9 cellular contexts compared by ENCODE assay signal in the genomic region with DNA sequence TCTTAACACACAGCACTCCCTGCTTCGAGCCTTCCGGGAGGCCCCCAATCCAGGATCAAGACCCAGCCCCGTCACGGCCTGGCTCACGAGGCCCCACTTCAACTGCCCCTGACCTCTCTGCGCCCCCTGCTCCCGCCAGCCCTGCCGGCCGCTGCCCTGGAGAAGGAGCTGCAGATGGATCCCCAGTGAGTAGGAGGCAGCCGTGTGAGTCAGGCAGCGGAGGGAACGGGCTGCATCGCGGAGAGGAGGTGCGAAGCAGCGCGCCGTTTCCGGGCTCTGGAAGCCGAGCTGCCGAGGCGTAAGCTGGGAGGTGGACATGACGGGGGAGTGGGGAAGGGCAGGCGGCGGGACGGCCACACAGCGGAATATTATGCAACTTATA.
A peak's percentile ranks its signal among the peaks of the same experiment; 100 is the strongest.
DNase-seq lines count a peak whose midpoint lies in the region; ATAC-seq and TF ChIP-seq lines count a peak whose summit lies in the region.
"Had no signal": no experiment of that assay in that cellular context is flagged by ENCODE, and none has a peak within 500 bp of the region (broad histone marks: within the 10 kb centered on the region; RNA-seq: fewer than 3 reads in every experiment).

No MANE protein-coding gene starts in this region.

- TF ChIP-seq EP300 in Ishikawa (IDR thresholded peaks at IDR 0.05; ENCODE audit: borderline replicate concordance) = no peak

- H3K36me3 ChIP-seq in endodermal cell (ENCODE audit: control insufficient read depth, insufficient read depth, low read length) = no peaks in the 10 kb centered on the region

- no peak overlapping the region for H3K27ac Mint-ChIP-seq in endodermal cell
- H3K27ac Mint-ChIP-seq in nephron progenitor cell = no peak overlapping the region

- H3K9me3 ChIP-seq in endodermal cell (ENCODE audit: control insufficient read depth, low read length) = no peaks in the 10 kb centered on the region

- DNase-seq in AG08395 (ENCODE audit: low spot score) = peak; percentile 65
- DNase-seq in endodermal cell = peak; percentile 86
- peak; percentile 59 for DNase-seq in nephron progenitor cell
- no peak for DNase-seq in NCI-H128 (lab: John Stamatoyannopoulos, UW; ENCODE audit: unreplicated experiment)
- DNase-seq in HCEC 1CT = no peak
- DNase-seq: NCI-H2081 treated with DMSO at 0.1 percent for 48 hours had no signal

- peaks cover 3% of the 10 kb centered on the region for H3K4me1 ChIP-seq in endodermal cell (ENCODE audit: control insufficient read depth, insufficient read depth, low read length)

- ATAC-seq in HG03571 (IDR thresholded peaks at IDR 0.05; ENCODE audit: unreplicated experiment) (no peak), HG03159 (IDR thresholded peaks at IDR 0.05; ENCODE audit: unreplicated experiment) (no peak)

- H3K9ac ChIP-seq in endodermal cell (ENCODE audit: extremely low read depth, low read length, poor library complexity, severe bottlenecking) = no peak overlapping the region

- H3K27me3 Mint-ChIP-seq in endodermal cell (ENCODE audit: insufficient read depth) (peaks cover 80% of the 10 kb centered on the region), nephron progenitor cell (ENCODE audit: low read depth, poor library complexity) (peaks cover 88% of the 10 kb centered on the region)

- no peak overlapping the region for H3K4me3 ChIP-seq in endodermal cell (ENCODE audit: low read length)

- H3K36me3 Mint-ChIP-seq in endodermal cell (ENCODE audit: low read depth) = no peaks in the 10 kb centered on the region
- no peaks in the 10 kb centered on the region for H3K36me3 Mint-ChIP-seq in nephron progenitor cell (ENCODE audit: low read depth)

- WGBS in endodermal cell (ENCODE audit: insufficient coverage in 1 of 2, insufficient read length in 1 of 2), 2 experiments = 3 to 11% methylated on average over 5 to 23 of the region's 27 CpGs

- TF ChIP-seq RAD21 in Ishikawa (IDR thresholded peaks at IDR 0.05; ENCODE audit: low read depth) = no peak

- H3K27ac ChIP-seq in endodermal cell (ENCODE audit: low read depth, low read length) = no peak overlapping the region

- H3K9me3 Mint-ChIP-seq in endodermal cell = no peaks in the 10 kb centered on the region
- H3K9me3 Mint-ChIP-seq in nephron progenitor cell = peaks cover 3% of the 10 kb centered on the region

- H3K4me1 Mint-ChIP-seq in endodermal cell (peaks cover 15% of the 10 kb centered on the region), nephron progenitor cell (peaks cover 10% of the 10 kb centered on the region)

- H3K4me3 Mint-ChIP-seq in endodermal cell = peak overlapping the region; percentile 40
- no peak overlapping the region for H3K4me3 Mint-ChIP-seq in nephron progenitor cell

- no peak for TF ChIP-seq CTCF in endodermal cell (conservative IDR thresholded peaks at IDR 0.05)
- TF ChIP-seq CTCF in nephron progenitor cell (IDR thresholded peaks at IDR 0.05) = no peak

- peaks cover 59% of the 10 kb centered on the region for H3K27me3 ChIP-seq in endodermal cell (ENCODE audit: control insufficient read depth, insufficient read depth, low read length, poor library complexity, severe bottlenecking)

TF ChIP-seq in Ishikawa, 13 proteins besides CTCF, POLR2A, EP300 and RAD21:
- no peak for TF ChIP-seq ZBTB7A (IDR thresholded peaks at IDR 0.05; ENCODE audit: low read depth)
- no peak for TF ChIP-seq EGR1 (IDR thresholded peaks at IDR 0.05)
- no peak for TF ChIP-seq YY1 (IDR thresholded peaks at IDR 0.05; ENCODE audit: low read depth)
- no peak for TF ChIP-seq TEAD4 (IDR thresholded peaks at IDR 0.05)
- TF ChIP-seq, protein P1, sequence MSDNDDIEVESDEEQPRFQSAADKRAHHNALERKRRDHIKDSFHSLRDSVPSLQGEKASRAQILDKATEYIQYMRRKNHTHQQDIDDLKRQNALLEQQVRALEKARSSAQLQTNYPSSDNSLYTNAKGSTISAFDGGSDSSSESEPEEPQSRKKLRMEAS (IDR thresholded peaks at IDR 0.05) = peak; percentile 74
- TF ChIP-seq FOXM1 (IDR thresholded peaks at IDR 0.05; ENCODE audit: borderline replicate concordance, low read depth) = no peak
- no peak for TF ChIP-seq TAF1 (IDR thresholded peaks at IDR 0.05; ENCODE audit: low read depth)
- TF ChIP-seq CREB1 (IDR thresholded peaks at IDR 0.05; ENCODE audit: low read depth) = no peak

Comparison
In these comparisons a context has a peak if more than half of its experiments do, and no peak if none do; other contexts are left out.
1. DNase-seq: peak in AG08395 (single experiment), endodermal cell (single experiment) and nephron progenitor cell (single experiment); none in NCI-H128 (single experiment) and HCEC 1CT (single experiment).